ENCODE assay signal across 25 cellular contexts in genomic region chr5:67875637-67876036, GRCh38.
DNase-seq lines count a peak whose midpoint lies in the region; FAIRE-seq and TF ChIP-seq lines count a peak whose summit lies in the region.
"Had no signal": no experiment of that assay in that cellular context is flagged by ENCODE, and none has a peak within 500 bp of the region (broad histone marks: within the 10 kb centered on the region; RNA-seq: fewer than 3 reads in every experiment).

No MANE protein-coding gene starts in this region.

- peaks cover 9% of the 10 kb centered on the region for H3K27me3 Mint-ChIP-seq in activated CD4-positive, alpha-beta memory T cell treated with anti-CD3 and anti-CD28 coated beads for 36 hours

- POLR2A ChIA-PET in activated CD4-positive, alpha-beta memory T cell treated with anti-CD3 and anti-CD28 coated beads for 36 hours (lab: Charles Lee): no interaction called here

- H3K4me3 ChIP-seq in HFF-Myc (replicated peaks; ENCODE audit: low read depth, low read length): no peak overlapping the region
- no peak overlapping the region for H3K4me3 ChIP-seq in foreskin fibroblast (ENCODE audit: low read depth in 1 of 2, low read length in 2 of 2)
- H3K4me3 ChIP-seq: A549, BLaER1, GM23338, HAP-1, PC-9 had no signal

- no peak for TF ChIP-seq CTCF in HFF-Myc (IDR thresholded peaks at IDR 0.05; ENCODE audit: low read depth, low read length, missing control alignments)
- no peak for TF ChIP-seq CTCF in foreskin fibroblast (IDR thresholded peaks at IDR 0.05; ENCODE audit: low read depth, low read length)

- H3K4me1 Mint-ChIP-seq in activated CD4-positive, alpha-beta memory T cell treated with anti-CD3 and anti-CD28 coated beads for 36 hours (ENCODE audit: low read depth): no peaks in the 10 kb centered on the region
- H3K4me1 Mint-ChIP-seq: GM23338 had no signal

- H3K36me3 Mint-ChIP-seq in activated CD4-positive, alpha-beta memory T cell treated with anti-CD3 and anti-CD28 coated beads for 36 hours: no peaks in the 10 kb centered on the region

- no peak overlapping the region for H3K27ac Mint-ChIP-seq in activated CD4-positive, alpha-beta memory T cell treated with anti-CD3 and anti-CD28 coated beads for 36 hours
- H3K27ac Mint-ChIP-seq: CD4-positive, alpha-beta T cell; GM23338 had no signal

- CTCF ChIA-PET in activated CD4-positive, alpha-beta memory T cell treated with anti-CD3 and anti-CD28 coated beads for 36 hours (lab: Charles Lee): no interaction called here

- H3K4me3 Mint-ChIP-seq in activated CD4-positive, alpha-beta memory T cell treated with anti-CD3 and anti-CD28 coated beads for 36 hours: no peak overlapping the region
- H3K4me3 Mint-ChIP-seq: CD4-positive, alpha-beta T cell; GM23338 had no signal

- FAIRE-seq in endometrium (lab: Jason Lieb, UNC): peak; percentile 65
- FAIRE-seq: A549, G401.6, GM12892, GM18507 had no signal

- intact Hi-C loops in activated CD4-positive, alpha-beta memory T cell treated with anti-CD3 and anti-CD28 coated beads for 36 hours (cut with micrococcal nuclease): no loop called here

- peak; percentile 72 for DNase-seq in HFF-Myc (ENCODE audit: extremely low read depth, low read depth)
- peak; percentile 49 to 74 for DNase-seq in foreskin fibroblast
- no peak for DNase-seq in activated CD4-positive, alpha-beta memory T cell treated with anti-CD3 and anti-CD28 coated beads for 36 hours
- no peak for DNase-seq in glomerular visceral epithelial cell (ENCODE audit: extremely low spot score)
- DNase-seq in activated CD8-positive, alpha-beta memory T cell treated with anti-CD3 and anti-CD28 coated beads, Interleukin-2, amount 50 U/mL, for 48 hours: no peak
- no peak for DNase-seq in activated naive CD4-positive, alpha-beta T cell treated with anti-CD3 and anti-CD28 coated beads, Interleukin-2, amount 50 U/mL, for 16 hours
- DNase-seq: Caco-2; CD4-positive, alpha-beta T cell; KG1; NCI-H1105; NCI-H146; NCI-H2029; NCI-H226; NCI-H510A treated with DMSO at 0.1 percent for 48 hours; NCI-H748 treated with DMSO at 0.1 percent for 48 hours; PC-9; SIG-M5 had no signal

- H3K9me3 Mint-ChIP-seq in activated CD4-positive, alpha-beta memory T cell treated with anti-CD3 and anti-CD28 coated beads for 36 hours: no peaks in the 10 kb centered on the region
- H3K9me3 Mint-ChIP-seq: CD4-positive, alpha-beta T cell; GM23338 had no signal

Comparison
In these comparisons a context has a peak if more than half of its experiments do, and no peak if none do; other contexts are left out.
1. DNase-seq: peak in HFF-Myc (single experiment) and foreskin fibroblast (2 of 2); none in activated CD4-positive, alpha-beta memory T cell treated with anti-CD3 and anti-CD28 coated beads for 36 hours (single experiment), glomerular visceral epithelial cell (single experiment), activated CD8-positive, alpha-beta memory T cell treated with anti-CD3 and anti-CD28 coated beads, Interleukin-2, amount 50 U/mL, for 48 hours (single experiment) and activated naive CD4-positive, alpha-beta T cell treated with anti-CD3 and anti-CD28 coated beads, Interleukin-2, amount 50 U/mL, for 16 hours (single experiment).